Comparison of ENCODE assay signal across 21 cellular contexts in the genomic region with DNA sequence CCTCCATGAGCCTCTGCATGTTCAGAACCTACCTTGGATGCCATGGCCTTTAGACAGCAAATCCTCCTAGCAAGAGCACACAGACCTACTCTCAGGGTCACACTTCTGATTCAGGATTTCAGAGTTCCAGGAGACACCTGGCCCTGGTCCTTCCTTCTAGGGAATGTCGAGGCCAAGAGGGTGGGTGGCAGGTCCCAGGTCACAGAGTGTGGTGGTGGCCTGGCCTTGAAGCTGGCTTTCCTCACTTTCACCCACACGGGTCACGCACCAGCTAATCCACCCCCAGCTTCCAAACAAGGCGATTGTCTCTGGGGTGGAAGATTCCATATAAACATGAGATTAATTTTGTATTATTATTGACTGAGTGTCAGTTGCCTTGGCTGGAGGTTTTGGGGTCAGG.
DNase-seq lines count a peak whose midpoint lies in the region; ATAC-seq and TF ChIP-seq lines count a peak whose summit lies in the region.
"Had no signal": no experiment of that assay in that cellular context is flagged by ENCODE, and none has a peak within 500 bp of the region (broad histone marks: within the 10 kb centered on the region; RNA-seq: fewer than 3 reads in every experiment).

No MANE protein-coding gene starts in this region.

- H3K4me3 ChIP-seq in DND-41 (ENCODE audit: low read depth in 1 of 2, low read length in 2 of 2) (no peak overlapping the region), Panc1 (ENCODE audit: low read depth in 2 of 2, low read length in 2 of 2) (no peak overlapping the region), GM23338 (no peak overlapping the region)
- H3K4me3 ChIP-seq: MG63 had no signal

- intact Hi-C loops in Panc1 (cut with micrococcal nuclease; ENCODE audit: unreplicated experiment): loop anchor here (10.0 kb wide), 2 partner anchors 157 to 323 kb away; no protein-coding TSS in a partner anchor
- intact Hi-C loops in sciatic nerve (cut with DNase I): no loop called here

- no TSS peak for BruUV-seq in Panc1 (replicated peaks; lab: Mats Ljungman, UMichigan)

- H3K4me2 ChIP-seq in DND-41 (ENCODE audit: insufficient read depth, low read length): no peak overlapping the region
- no peak overlapping the region for H3K4me2 ChIP-seq in GM23338
- H3K4me2 ChIP-seq: SK-N-SH had no signal

- H3K27ac ChIP-seq in DND-41 (ENCODE audit: low read length) (0 out of 2 replicates have a peak overlapping the region, but pooled peaks have one; percentile 4), Panc1 (ENCODE audit: low read length) (peak overlapping the region; percentile 12; the same call in 1 of the 2 replicates), GM23338 (ENCODE audit: low read depth) (no peak overlapping the region)

- no peak overlapping the region for H3K9ac ChIP-seq in DND-41 (ENCODE audit: low read depth, low read length)
- H3K9ac ChIP-seq: SK-N-SH had no signal

- in situ Hi-C loops in Panc1 (cut with HindIII; ENCODE audit: low pct_unique_long_range_greater_than_20kb, low sequenced_read_pairs): no loop called here

- H3K9me2 ChIP-seq in GM23338 (ENCODE audit: insufficient read depth): no peaks in the 10 kb centered on the region
- H3K9me2 ChIP-seq: SK-N-SH had no signal

- H3K36me3 ChIP-seq in DND-41 (ENCODE audit: insufficient read depth, low read length) (no peaks in the 10 kb centered on the region), Panc1 (ENCODE audit: control insufficient read depth, insufficient read depth, low read length) (no peaks in the 10 kb centered on the region), GM23338 (ENCODE audit: insufficient read depth) (no peaks in the 10 kb centered on the region)
- H3K36me3 ChIP-seq: MG63 had no signal

- H3K9me3 ChIP-seq in DND-41 (ENCODE audit: insufficient read depth, low read length, severe bottlenecking) (no peaks in the 10 kb centered on the region), Panc1 (ENCODE audit: control insufficient read depth, insufficient read depth, low read depth, low read length) (no peaks in the 10 kb centered on the region)
- H3K9me3 ChIP-seq: Caco-2, MG63, SK-N-SH had no signal

- H3K9me3 Mint-ChIP-seq in mesothelial cell of epicardium (no peaks in the 10 kb centered on the region), GM23338 (no peaks in the 10 kb centered on the region)
- H3K9me3 Mint-ChIP-seq: CD4-positive, CD25-positive, alpha-beta regulatory T cell; HFFc6 had no signal

- H3K36me3 Mint-ChIP-seq in mesothelial cell of epicardium (no peaks in the 10 kb centered on the region), GM23338 (ENCODE audit: low read depth) (no peaks in the 10 kb centered on the region)
- H3K36me3 Mint-ChIP-seq: CD4-positive, CD25-positive, alpha-beta regulatory T cell had no signal

- H3K79me2 ChIP-seq in DND-41 (ENCODE audit: insufficient read depth, low read length) (no peaks in the 10 kb centered on the region), GM23338 (replicated peaks; ENCODE audit: insufficient read depth) (no peaks in the 10 kb centered on the region)

- H3K4me1 ChIP-seq in DND-41 (ENCODE audit: insufficient read depth, low read length) (peaks cover 39% of the 10 kb centered on the region), Panc1 (ENCODE audit: control insufficient read depth, insufficient read depth, low read length) (no peaks in the 10 kb centered on the region), GM23338 (ENCODE audit: insufficient read depth) (no peaks in the 10 kb centered on the region)
- H3K4me1 ChIP-seq: Caco-2 had no signal

- ATAC-seq in DND-41 (ENCODE audit: insufficient read depth, low read depth) (no peak), Panc1 (no peak), sciatic nerve (no peak), GM23338 (no peak)

- TF ChIP-seq CTCF in DND-41 (IDR thresholded peaks at IDR 0.05; ENCODE audit: borderline replicate concordance, extremely low read depth, low read length, poor library complexity, severe bottlenecking) (no peak), Panc1 (IDR thresholded peaks at IDR 0.05) (no peak), mesothelial cell of epicardium (IDR thresholded peaks at IDR 0.05; ENCODE audit: unreplicated experiment) (no peak), GM23338 (conservative IDR thresholded peaks at IDR 0.05; ENCODE audit: low read depth in 2 of 2) (no peak)

- H2AFZ ChIP-seq in DND-41 (ENCODE audit: low read depth, low read length): no peak overlapping the region
- H2AFZ ChIP-seq in GM23338: no peak overlapping the region

- H4K20me1 ChIP-seq in DND-41 (ENCODE audit: insufficient read depth, low read length) (no peaks in the 10 kb centered on the region), GM23338 (replicated peaks; ENCODE audit: insufficient read depth) (no peaks in the 10 kb centered on the region)

- peaks cover 26% of the 10 kb centered on the region for H3K4me1 Mint-ChIP-seq in mesothelial cell of epicardium
- peaks cover 11% of the 10 kb centered on the region for H3K4me1 Mint-ChIP-seq in GM23338
- H3K4me1 Mint-ChIP-seq: CD4-positive, CD25-positive, alpha-beta regulatory T cell had no signal

- DNase-seq in DND-41 (no peak), Panc1 (ENCODE audit: low read depth, low spot score) (no peak), mesothelial cell of epicardium (ENCODE audit: low spot score in 2 of 2, unreplicated experiment in 2 of 2) (peak in 1 of 2 experiments; percentile 20), sciatic nerve (ENCODE audit: low spot score) (peak; percentile 10), GM19240 (ENCODE audit: insufficient read length, low spot score) (no peak), NCI-H69 (lab: John Stamatoyannopoulos, UW) (no peak), GM23338 (ENCODE audit: low spot score) (no peak)
- DNase-seq: ACHN; AML-193; CD4-positive, CD25-positive, alpha-beta regulatory T cell; GOT3; HFFc6; Karpas-422; MG63; NCI-H1092; NCI-H2107; NCI-H345; NCI-H526; SHP77; SK-N-SH had no signal

- CTCF ChIA-PET in Panc1 (lab: Charles Lee): no interaction called here

- H3K27ac Mint-ChIP-seq in mesothelial cell of epicardium (peak overlapping the region; percentile 64), GM23338 (no peak overlapping the region)
- H3K27ac Mint-ChIP-seq: CD4-positive, CD25-positive, alpha-beta regulatory T cell; HFFc6 had no signal

- H3K4me3 Mint-ChIP-seq in mesothelial cell of epicardium (no peak overlapping the region), GM23338 (no peak overlapping the region)
- H3K4me3 Mint-ChIP-seq: CD4-positive, CD25-positive, alpha-beta regulatory T cell; HFFc6 had no signal

- no peaks in the 10 kb centered on the region for H3K27me3 ChIP-seq in DND-41 (ENCODE audit: insufficient read depth, low read length, poor library complexity)
- H3K27me3 ChIP-seq in Panc1 (ENCODE audit: control insufficient read depth, insufficient read depth, low read length): no peaks in the 10 kb centered on the region
- no peaks in the 10 kb centered on the region for H3K27me3 ChIP-seq in GM23338 (ENCODE audit: insufficient read depth)
- H3K27me3 ChIP-seq: MG63 had no signal

- H3K27me3 Mint-ChIP-seq in mesothelial cell of epicardium (ENCODE audit: low read depth) (peaks cover 4% of the 10 kb centered on the region), GM23338 (ENCODE audit: insufficient read depth, low read depth, poor library complexity) (peaks cover 5% of the 10 kb centered on the region)

- no peaks in the 10 kb centered on the region for H3F3A ChIP-seq in GM23338 (replicated peaks; ENCODE audit: low read depth)

- POLR2A ChIA-PET in Panc1 (lab: Charles Lee): no interaction called here
